ENCODE assay signal across 8 cellular contexts in genomic region chr2:46984642-46985476, GRCh38. TPM values are rescaled to one million over a fixed set of nuclear protein-coding genes. Genes with fewer than 3 reads are reported as not detected.
DNase-seq lines count a peak whose midpoint lies in the region; FAIRE-seq and TF ChIP-seq lines count a peak whose summit lies in the region.

No MANE protein-coding gene starts in this region.

- H3K4me3 Mint-ChIP-seq in CD8-positive, alpha-beta memory T cell = peak overlapping the region in 4 of 7 donors; percentile 15 to 27 (median 22)
- H3K4me3 Mint-ChIP-seq in activated CD4-positive, alpha-beta T cell treated with anti-CD3 and anti-CD28 coated beads, Interleukin-2, amount 10 ng/mL, durations not matched to agents 24 days and 14 days = peak overlapping the region; percentile 79

- 53 to 66% methylated on average over 12 of the region's 12 CpGs for WGBS in esophagus, 2 donors

- TF ChIP-seq CTCF in GM20000 (IDR thresholded peaks at IDR 0.05; ENCODE audit: extremely low read depth, missing control alignments) = no peak

- no peak overlapping the region for H3K4me3 ChIP-seq in CD8-positive, alpha-beta memory T cell (ENCODE audit: low read length)
- H3K4me3 ChIP-seq in esophagus (ENCODE audit: low read depth in 1 of 2, low read length in 2 of 2) = no peak overlapping the region

- no peak overlapping the region for H3K27ac ChIP-seq in CD8-positive, alpha-beta memory T cell (ENCODE audit: low read depth, low read length)
- peak overlapping the region; percentile 76 to 88 for H3K27ac ChIP-seq in esophagus (ENCODE audit: low read depth in 2 of 2, low read length in 1 of 2)

- H3K36me3 Mint-ChIP-seq in CD8-positive, alpha-beta memory T cell = peaks cover 0 to 65% (median 3%) of the 10 kb centered on the region in 3 donors
- peaks cover 29% of the 10 kb centered on the region for H3K36me3 Mint-ChIP-seq in activated CD4-positive, alpha-beta T cell treated with anti-CD3 and anti-CD28 coated beads, Interleukin-2, amount 10 ng/mL, durations not matched to agents 24 days and 14 days (ENCODE audit: low read depth)

- no peak for DNase-seq in CD8-positive, alpha-beta memory T cell
- DNase-seq in GM20000 (ENCODE audit: low spot score) = peak; percentile 53
- DNase-seq in HT-29 (ENCODE audit: low spot score) = peak; percentile 41
- DNase-seq in activated CD4-positive, alpha-beta T cell treated with anti-CD3 and anti-CD28 coated beads, Interleukin-2, amount 10 ng/mL, durations not matched to agents 24 days and 14 days = peak; percentile 89
- DNase-seq in occipital lobe (lab: John Stamatoyannopoulos, UW) = peak; percentile 32
- DNase-seq in urothelium cell line (ENCODE audit: low spot score) = peak; percentile 92
- no peak for DNase-seq in NCI-H1694 (lab: John Stamatoyannopoulos, UW)

- POLR2A ChIA-PET in CD8-positive, alpha-beta memory T cell (lab: Charles Lee) = no interaction called here

- peaks cover 24 to 45% (median 37%) of the 10 kb centered on the region in 3 donors for H3K4me1 Mint-ChIP-seq in CD8-positive, alpha-beta memory T cell
- H3K4me1 Mint-ChIP-seq in activated CD4-positive, alpha-beta T cell treated with anti-CD3 and anti-CD28 coated beads, Interleukin-2, amount 10 ng/mL, durations not matched to agents 24 days and 14 days = peaks cover 63% of the 10 kb centered on the region

- FAIRE-seq in urothelium cell line (lab: Jason Lieb, UNC) = peak; percentile 78

- peaks cover 10% of the 10 kb centered on the region for H3K36me3 ChIP-seq in CD8-positive, alpha-beta memory T cell (ENCODE audit: insufficient read depth, low read length)
- peaks cover 0 to 16% of the 10 kb centered on the region in 2 donors for H3K36me3 ChIP-seq in esophagus (ENCODE audit: control insufficient read depth in 2 of 2, insufficient read depth in 2 of 2, low read length in 1 of 2)

- intact Hi-C loops in activated CD4-positive, alpha-beta T cell treated with anti-CD3 and anti-CD28 coated beads, Interleukin-2, amount 10 ng/mL, durations not matched to agents 24 days and 14 days (cut with micrococcal nuclease) = loop anchor here (1.0 to 2.0 kb wide), 4 partner anchors 43 to 189 kb away; no protein-coding TSS in a partner anchor

- CTCF ChIA-PET in CD8-positive, alpha-beta memory T cell (lab: Charles Lee) = interaction anchor here (0.8 to 1.3 kb wide), 4 partner anchors 15 to 338 kb away, joined by 3 to 5 read pairs (median 3); no protein-coding TSS in a partner anchor

- H3K9me3 ChIP-seq in CD8-positive, alpha-beta memory T cell (ENCODE audit: low read length) = no peaks in the 10 kb centered on the region
- no peaks in the 10 kb centered on the region for H3K9me3 ChIP-seq in esophagus (ENCODE audit: control insufficient read depth in 2 of 2, insufficient read depth in 1 of 2, low read depth in 1 of 2, low read length in 1 of 2)

- H3K4me1 ChIP-seq in CD8-positive, alpha-beta memory T cell (ENCODE audit: insufficient read depth, low read length) = peaks cover 20% of the 10 kb centered on the region
- peaks cover 15 to 34% of the 10 kb centered on the region in 2 donors for H3K4me1 ChIP-seq in esophagus (ENCODE audit: control insufficient read depth in 2 of 2, insufficient read depth in 2 of 2, low read length in 1 of 2)

- H3K27ac Mint-ChIP-seq in CD8-positive, alpha-beta memory T cell = peak overlapping the region; percentile 67 to 95 (median 83)
- peak overlapping the region; percentile 97 for H3K27ac Mint-ChIP-seq in activated CD4-positive, alpha-beta T cell treated with anti-CD3 and anti-CD28 coated beads, Interleukin-2, amount 10 ng/mL, durations not matched to agents 24 days and 14 days

- no peaks in the 10 kb centered on the region for H3K9me3 Mint-ChIP-seq in CD8-positive, alpha-beta memory T cell
- no peaks in the 10 kb centered on the region for H3K9me3 Mint-ChIP-seq in activated CD4-positive, alpha-beta T cell treated with anti-CD3 and anti-CD28 coated beads, Interleukin-2, amount 10 ng/mL, durations not matched to agents 24 days and 14 days

- no peaks in the 10 kb centered on the region for H3K27me3 ChIP-seq in CD8-positive, alpha-beta memory T cell (ENCODE audit: insufficient read depth, low read length, poor library complexity, severe bottlenecking)
- H3K27me3 ChIP-seq in esophagus (ENCODE audit: control insufficient read depth in 1 of 2, insufficient read depth in 2 of 2, low read length in 2 of 2) = no peaks in the 10 kb centered on the region

- H3K27me3 Mint-ChIP-seq in CD8-positive, alpha-beta memory T cell = no peaks in the 10 kb centered on the region
- no peaks in the 10 kb centered on the region for H3K27me3 Mint-ChIP-seq in activated CD4-positive, alpha-beta T cell treated with anti-CD3 and anti-CD28 coated beads, Interleukin-2, amount 10 ng/mL, durations not matched to agents 24 days and 14 days

RNA-seq across cellular contexts. Expression of gene TTC7A, which starts 43.8 kb away (rescaled TPM):
- 10 to 100 TPM; 50.8 to 54.1 TPM for total RNA-seq in CD8-positive, alpha-beta memory T cell
- 20.0 TPM for polyA plus RNA-seq in CD8-positive, alpha-beta memory T cell
- 21.2 and 23.5 TPM in 2 replicates for total RNA-seq in HT-29 (2014; rRNA removed; shearing (Covaris generic))
- total RNA-seq in activated CD4-positive, alpha-beta T cell treated with anti-CD3 and anti-CD28 coated beads, Interleukin-2, amount 10 ng/mL, durations not matched to agents 24 days and 14 days = 68.7 and 74.6 TPM in 2 replicates
- polyA plus RNA-seq in esophagus = 10 to 100 TPM; 14.7 to 20.6 TPM
- 8.4 TPM for total RNA-seq in occipital lobe

Comparison
In these comparisons a context has a peak if more than half of its experiments do, and no peak if none do; other contexts are left out.
1. DNase-seq: peak in GM20000 (single experiment), HT-29 (single experiment), activated CD4-positive, alpha-beta T cell treated with anti-CD3 and anti-CD28 coated beads, Interleukin-2, amount 10 ng/mL, durations not matched to agents 24 days and 14 days (single experiment), occipital lobe (single experiment) and urothelium cell line (single experiment); none in CD8-positive, alpha-beta memory T cell (0 of 5) and NCI-H1694 (single experiment).